27 cellular contexts compared by ENCODE assay signal in the genomic region with DNA sequence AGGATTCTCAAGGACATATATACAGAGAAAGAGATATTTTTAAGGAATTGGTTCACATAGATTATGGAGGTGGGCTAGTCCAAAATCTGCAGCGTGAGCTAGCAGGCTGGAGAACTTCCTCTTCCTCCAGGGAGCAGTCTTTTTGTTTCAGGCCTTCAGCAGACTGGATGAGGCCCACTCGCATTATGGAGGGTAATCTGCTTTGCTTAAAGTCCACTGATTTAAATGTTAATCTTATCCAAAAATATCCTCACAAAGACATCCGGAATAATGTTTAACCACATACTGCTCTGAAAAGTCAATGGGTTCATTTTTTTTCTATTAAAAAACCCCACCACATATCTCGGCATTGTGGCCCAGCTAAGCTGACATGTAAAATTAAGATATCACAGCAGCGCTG. TPM values are rescaled to one million over a fixed set of nuclear protein-coding genes. Genes with fewer than 3 reads are reported as not detected.
A peak's percentile ranks its signal among the peaks of the same experiment; 100 is the strongest.
DNase-seq lines count a peak whose midpoint lies in the region; ATAC-seq and TF ChIP-seq lines count a peak whose summit lies in the region.
"Had no signal": no experiment of that assay in that cellular context is flagged by ENCODE, and none has a peak within 500 bp of the region (broad histone marks: within the 10 kb centered on the region; RNA-seq: fewer than 3 reads in every experiment).

No MANE protein-coding gene starts in this region.

- no peaks in the 10 kb centered on the region for H3K27me3 ChIP-seq in gastroesophageal sphincter
- H3K27me3 ChIP-seq in SJCRH30, result no peaks in the 10 kb centered on the region

- H3K36me3 ChIP-seq in gastroesophageal sphincter, result no peaks in the 10 kb centered on the region
- H3K36me3 ChIP-seq in SJCRH30, result no peaks in the 10 kb centered on the region
- H3K36me3 ChIP-seq: left ventricle myocardium inferior had no signal

- H3K9me3 ChIP-seq in gastroesophageal sphincter, result no peaks in the 10 kb centered on the region
- H3K9me3 ChIP-seq in SJCRH30 (replicated peaks), result no peaks in the 10 kb centered on the region
- H3K9me3 ChIP-seq: Caco-2, left ventricle myocardium inferior had no signal

- no peak for TF ChIP-seq CTCF in gastroesophageal sphincter (IDR thresholded peaks at IDR 0.05)

- DNase-seq in GF-D8 (lab: John Stamatoyannopoulos, UW) (peak; percentile 29), MV-4-11 (lab: John Stamatoyannopoulos, UW) (peak; percentile 83), SKM-1 treated with dmso at 0.1 percent for 144 hours (lab: John Stamatoyannopoulos, UW; ENCODE audit: unreplicated experiment) (peak; percentile 39), SJCRH30 (no peak), AG20443 (ENCODE audit: low spot score) (no peak)
- DNase-seq: activated CD4-positive, alpha-beta T cell treated with anti-CD3 and anti-CD28 coated beads for 4 hours; activated CD8-positive, alpha-beta memory T cell treated with anti-CD3 and anti-CD28 coated beads, Interleukin-2, amount 10 ng/mL, durations not matched to agents 7 days and 5 days; Caco-2; central memory CD4-positive, alpha-beta T cell; EL; foreskin fibroblast; IMR-90; left ventricle myocardium inferior; NCI-H1048; NCI-H1930; NCI-H2227 treated with DMSO at 0.1 percent for 48 hours; NCI-H748 treated with DMSO at 0.1 percent for 48 hours; posterior cingulate gyrus; stimulated activated CD4-positive, alpha-beta T cell treated with anti-CD3 and anti-CD28 coated beads, Interleukin-15, amount 100 ng/mL, for 24 hours; stimulated activated CD8-positive, alpha-beta memory T cell treated with anti-CD3 and anti-CD28 coated beads, Interleukin-4, amount 100 ng/mL, for 48 hours; T1000 had no signal

- WGBS in gastroesophageal sphincter (ENCODE audit: low coverage in 1 of 2), 2 donors, result 59 to 71% methylated on average over 5 of the region's 5 CpGs

- H3K4me1 ChIP-seq in gastroesophageal sphincter, result peaks cover 7 to 52% (median 11%) of the 10 kb centered on the region in 3 donors
- H3K4me1 ChIP-seq in SJCRH30, result peaks cover 7% of the 10 kb centered on the region

- TF ChIP-seq EP300 in gastroesophageal sphincter (IDR thresholded peaks at IDR 0.05), result no peak

- no peak overlapping the region for H3K4me3 ChIP-seq in gastroesophageal sphincter
- no peak overlapping the region for H3K4me3 ChIP-seq in SJCRH30
- H3K4me3 ChIP-seq: left ventricle myocardium inferior, SK-N-MC had no signal

- ATAC-seq in gastroesophageal sphincter (no peak), GM18502 (IDR thresholded peaks at IDR 0.05; ENCODE audit: poor library complexity, unreplicated experiment) (no peak), HG03571 (IDR thresholded peaks at IDR 0.05; ENCODE audit: unreplicated experiment) (no peak)
- ATAC-seq: activated CD8-positive, alpha-beta memory T cell treated with anti-CD3 and anti-CD28 coated beads, Interleukin-2, amount 10 ng/mL, durations not matched to agents 7 days and 5 days; sciatic nerve had no signal

- TF ChIP-seq POLR2A in gastroesophageal sphincter (IDR thresholded peaks at IDR 0.05), result no peak

- H3K27ac ChIP-seq in gastroesophageal sphincter, result peak overlapping the region in 3 of 4 donors; percentile 6 to 88 (median 56)
- H3K27ac ChIP-seq in SJCRH30, result no peak overlapping the region
- H3K27ac ChIP-seq: left ventricle myocardium inferior, SK-N-MC had no signal

RNA-seq across cellular contexts. Expression of gene NRROS, which starts 22.2 kb away (rescaled TPM):
- 10 to 100 TPM in 1 of 4 donors, 1 to 10 TPM in 3; 6.6 to 14.2 (median 8.4) TPM for total RNA-seq in gastroesophageal sphincter
- total RNA-seq in SJCRH30 (2014; rRNA removed; shearing (Covaris generic)), result not detected in 2 replicates
- total RNA-seq: astrocyte, IMR-90 had no signal

RNA-seq across cellular contexts. Expression of gene FBXO45, which starts 48.8 kb away (rescaled TPM):
- 10 to 100 TPM in 3 of 4 donors, 1 to 10 TPM in 1; 9.8 to 16.6 (median 13.4) TPM for total RNA-seq in gastroesophageal sphincter
- total RNA-seq in SJCRH30 (2014; rRNA removed; shearing (Covaris generic)), result 29.3 and 32.3 TPM in 2 replicates

RNA-seq across cellular contexts. Expression of gene WDR53, which starts 48.9 kb away (rescaled TPM):
- total RNA-seq in gastroesophageal sphincter, result 1 to 10 TPM; 3.3 to 8.1 (median 6.8) TPM
- total RNA-seq in SJCRH30 (2014; rRNA removed; shearing (Covaris generic)), result 10.3 and 12.8 TPM in 2 replicates

Comparison
In these comparisons a context has a peak if more than half of its experiments do, and no peak if none do; other contexts are left out.
1. DNase-seq: peak in GF-D8 (single experiment), MV-4-11 (single experiment) and SKM-1 treated with dmso at 0.1 percent for 144 hours (single experiment); none in SJCRH30 (0 of 2) and AG20443 (single experiment).